Comparison of ENCODE assay signal across 22 cellular contexts in the genomic region with DNA sequence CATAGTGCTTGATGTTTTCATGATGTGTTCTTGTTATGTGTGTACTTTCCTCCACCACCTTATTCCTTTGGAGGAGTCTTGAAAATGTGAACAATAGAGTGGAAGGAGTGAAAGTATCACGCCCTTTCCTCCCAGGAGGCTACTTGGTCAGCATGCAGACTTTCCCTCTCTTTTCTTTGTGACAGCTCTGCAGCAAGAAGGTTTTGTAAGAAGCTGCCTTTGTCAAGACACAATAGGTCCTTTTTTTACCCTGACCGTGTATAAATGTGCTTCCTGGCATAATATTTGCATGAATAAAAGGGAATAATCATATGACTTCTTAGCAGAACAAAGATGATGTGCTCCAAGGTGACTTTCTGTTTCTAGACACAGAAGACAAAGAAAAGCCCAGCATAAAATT.
DNase-seq lines count a peak whose midpoint lies in the region; ATAC-seq, FAIRE-seq and TF ChIP-seq lines count a peak whose summit lies in the region.
"Had no signal": no experiment of that assay in that cellular context is flagged by ENCODE, and none has a peak within 500 bp of the region (broad histone marks: within the 10 kb centered on the region; RNA-seq: fewer than 3 reads in every experiment).

No MANE protein-coding gene starts in this region.

- TF ChIP-seq CTCF in H1 (IDR thresholded peaks at IDR 0.05; ENCODE audit: control extremely low read depth in 1 of 3, insufficient read depth in 1 of 3, low read depth in 1 of 3, low read length in 3 of 3): no peak

- H3K9me3 ChIP-seq in H1 (ENCODE audit: insufficient read depth in 2 of 2, low read depth in 1 of 2, low read length in 1 of 2): peaks cover 3 to 13% of the 10 kb centered on the region in 2 experiments; a peak in 2 of 4 replicates

- no peak overlapping the region for H4K91ac ChIP-seq in H1 (replicated peaks; ENCODE audit: insufficient read length, low read length)

- no peak overlapping the region for H2BK20ac ChIP-seq in H1 (ENCODE audit: low read length)

- H3K56ac ChIP-seq in H1 (replicated peaks; ENCODE audit: insufficient read length, low read depth, low read length) (no peak overlapping the region), mesendoderm (ENCODE audit: low read length) (no peak overlapping the region)

- POLR2A ChIA-PET in H1 (lab: Charles Lee; ENCODE audit: partially characterized antibody): no interaction called here

- FAIRE-seq in H1 (lab: Jason Lieb, UNC): no peak
- FAIRE-seq: GM12892, GM18507, HepG2 had no signal

- H2BK120ac ChIP-seq in H1 (replicated peaks; ENCODE audit: low read depth, low read length) (no peak overlapping the region), mesendoderm (ENCODE audit: low read depth, low read length) (no peak overlapping the region)

- H2BK5ac ChIP-seq in H1 (ENCODE audit: low read depth, low read length): no peak overlapping the region
- no peak overlapping the region for H2BK5ac ChIP-seq in mesendoderm (ENCODE audit: low read length)

- no peak overlapping the region for H2BK12ac ChIP-seq in H1 (ENCODE audit: low read depth, low read length)

- TF ChIP-seq RAD21 in H1 (IDR thresholded peaks at IDR 0.05 in 1 of 2, conservative IDR thresholded peaks at IDR 0.05 in 1 of 2; ENCODE audit: low read depth in 2 of 2, low read length in 2 of 2): no peak

- TF ChIP-seq POLR2A in H1 (IDR thresholded peaks at IDR 0.05; ENCODE audit: control extremely low read depth in 1 of 2, low read depth in 2 of 2, low read length in 2 of 2): no peak

- H2BK15ac ChIP-seq in H1 (ENCODE audit: low read length): no peak overlapping the region
- H2BK15ac ChIP-seq in mesendoderm (replicated peaks; ENCODE audit: low read depth): no peak overlapping the region

- H3K79me1 ChIP-seq in H1 (ENCODE audit: low read depth, low read length): no peaks in the 10 kb centered on the region; the same call in 1 of the 2 replicates
- H3K79me1 ChIP-seq in mesendoderm (ENCODE audit: low read length): no peaks in the 10 kb centered on the region

- peaks cover 12% of the 10 kb centered on the region for H3K36me3 Mint-ChIP-seq in natural killer cell treated with Interleukin-12 subunit alpha and Interleukin-12 subunit beta and Interleukin-15 and Interleukin-18, amount 100 ng/mL, for 72 hours
- H3K36me3 Mint-ChIP-seq: IgD-negative memory B cell had no signal

- no peaks in the 10 kb centered on the region for H3K4me1 ChIP-seq in H1 (replicated peaks in 1 of 4; ENCODE audit: control insufficient read depth in 3 of 4, insufficient read depth in 4 of 4, low read length in 3 of 4)
- H3K4me1 ChIP-seq in mesendoderm (ENCODE audit: control insufficient read depth, low read depth, low read length): no peaks in the 10 kb centered on the region
- H3K4me1 ChIP-seq: Caco-2 had no signal

- H3K4me3 ChIP-seq in H1 (ENCODE audit: extremely low read depth in 1 of 4, insufficient read depth in 2 of 4, low read depth in 3 of 4, low read length in 4 of 4) (no peak overlapping the region), mesendoderm (ENCODE audit: low read length) (no peak overlapping the region)
- H3K4me3 ChIP-seq: GM23338 had no signal

- no peak overlapping the region for H2AK5ac ChIP-seq in H1 (ENCODE audit: low read depth, low read length)
- no peak overlapping the region for H2AK5ac ChIP-seq in mesendoderm (ENCODE audit: low read length)

- H3K27me3 ChIP-seq in H1 (replicated peaks in 1 of 4; ENCODE audit: control insufficient read depth in 3 of 4, extremely low read depth in 1 of 4, insufficient read depth in 3 of 4, low read length in 3 of 4) (no peaks in the 10 kb centered on the region), mesendoderm (ENCODE audit: insufficient read depth, low read length, poor library complexity) (no peaks in the 10 kb centered on the region)

- no peak overlapping the region for H3K4me3 Mint-ChIP-seq in natural killer cell treated with Interleukin-12 subunit alpha and Interleukin-12 subunit beta and Interleukin-15 and Interleukin-18, amount 100 ng/mL, for 72 hours
- H3K4me3 Mint-ChIP-seq: CD4-positive, alpha-beta T cell; GM23338; HFFc6; IgD-negative memory B cell had no signal

- H3K4me2 ChIP-seq in H1 (ENCODE audit: insufficient read depth in 1 of 2, low read depth in 2 of 2, low read length in 2 of 2) (no peak overlapping the region), mesendoderm (ENCODE audit: low read length) (no peak overlapping the region)
- H3K4me2 ChIP-seq: GM23338 had no signal

- no peaks in the 10 kb centered on the region for H3K27me3 Mint-ChIP-seq in natural killer cell treated with Interleukin-12 subunit alpha and Interleukin-12 subunit beta and Interleukin-15 and Interleukin-18, amount 100 ng/mL, for 72 hours
- H3K27me3 Mint-ChIP-seq: CD4-positive, alpha-beta T cell; IgD-negative memory B cell had no signal

- H3K79me2 ChIP-seq in H1 (ENCODE audit: control insufficient read depth in 1 of 2, insufficient read depth in 2 of 2, low read length in 2 of 2): no peaks in the 10 kb centered on the region
- no peaks in the 10 kb centered on the region for H3K79me2 ChIP-seq in mesendoderm (ENCODE audit: control insufficient read depth, insufficient read depth, low read length)

- H3K4me1 Mint-ChIP-seq in natural killer cell treated with Interleukin-12 subunit alpha and Interleukin-12 subunit beta and Interleukin-15 and Interleukin-18, amount 100 ng/mL, for 72 hours (ENCODE audit: low read depth in 2 of 2): no peaks in the 10 kb centered on the region
- H3K4me1 Mint-ChIP-seq: GM23338, IgD-negative memory B cell had no signal

- peaks cover 18% of the 10 kb centered on the region for H3K9me3 Mint-ChIP-seq in natural killer cell treated with Interleukin-12 subunit alpha and Interleukin-12 subunit beta and Interleukin-15 and Interleukin-18, amount 100 ng/mL, for 72 hours

- no peak overlapping the region for H4K5ac ChIP-seq in H1 (ENCODE audit: insufficient read length, low read depth, low read length)
- no peak overlapping the region for H4K5ac ChIP-seq in mesendoderm (ENCODE audit: low read length)

- peaks cover 0 to 4% (median 0%) of the 10 kb centered on the region in 4 experiments; a peak in 1 of 8 replicates for H3K36me3 ChIP-seq in H1 (ENCODE audit: control insufficient read depth in 2 of 4, insufficient read depth in 4 of 4, low read length in 3 of 4)
- no peaks in the 10 kb centered on the region for H3K36me3 ChIP-seq in mesendoderm (ENCODE audit: control insufficient read depth, insufficient read depth, low read length)

- H3K18ac ChIP-seq in H1 (ENCODE audit: extremely low read depth, low read length) (no peak overlapping the region), mesendoderm (ENCODE audit: low read length) (no peak overlapping the region)

- peak; percentile 36 to 60 for DNase-seq in NCI-H526 (lab: John Stamatoyannopoulos, UW)
- no peak for DNase-seq in H1 (ENCODE audit: low read depth in 1 of 2, low spot score in 2 of 2)
- DNase-seq in mesendoderm: no peak
- DNase-seq in pons (ENCODE audit: low spot score): peak; percentile 50
- no peak for DNase-seq in NCI-H2107 (lab: John Stamatoyannopoulos, UW)
- DNase-seq in natural killer cell treated with Interleukin-12 subunit alpha and Interleukin-12 subunit beta and Interleukin-15 and Interleukin-18, amount 100 ng/mL, for 72 hours (ENCODE audit: low spot score): no peak
- DNase-seq: AML-193; Caco-2; CD4-positive, alpha-beta T cell; DMS153; DMS79; GDM1; H7; HFFc6 had no signal

- H3K23me2 ChIP-seq in H1 (ENCODE audit: low read depth, low read length): no peaks in the 10 kb centered on the region

- H3K27ac ChIP-seq in H1 (ENCODE audit: low read depth, low read length) (no peak overlapping the region), mesendoderm (ENCODE audit: low read depth, low read length) (no peak overlapping the region)
- H3K27ac ChIP-seq: C4-2B had no signal

- no peak for ATAC-seq in activated CD4-positive, CD25-positive, alpha-beta regulatory T cell treated with anti-CD3 and anti-CD28 coated beads, Interleukin-2, amount 50 U/mL, for 24 hours
- ATAC-seq in natural killer cell treated with Interleukin-12 subunit alpha and Interleukin-12 subunit beta and Interleukin-15 and Interleukin-18, amount 100 ng/mL, for 72 hours: no peak
- ATAC-seq: GM23338, HCT116, HepG2 had no signal

- H4K20me1 ChIP-seq in H1 (replicated peaks in 1 of 2; ENCODE audit: control insufficient read depth in 1 of 2, insufficient read depth in 2 of 2, low read length in 2 of 2): no peaks in the 10 kb centered on the region

- TF ChIP-seq EP300 in H1 (IDR thresholded peaks at IDR 0.05; ENCODE audit: borderline replicate concordance in 1 of 2, low read depth in 2 of 2, low read length in 2 of 2): no peak

- no peak overlapping the region for H3K9ac ChIP-seq in H1 (replicated peaks in 1 of 4; ENCODE audit: extremely low read depth in 1 of 4, low read depth in 3 of 4, low read length in 3 of 4)
- H3K9ac ChIP-seq in mesendoderm (ENCODE audit: low read length): no peak overlapping the region

- CTCF ChIA-PET in H1 (lab: Charles Lee; ENCODE audit: partially characterized antibody): no interaction called here

- H3K23ac ChIP-seq in H1 (ENCODE audit: insufficient read length) (no peak overlapping the region), mesendoderm (ENCODE audit: low read length) (no peak overlapping the region)

- 60% methylated on average over 2 of the region's 2 CpGs; no CpG with 5 or more reads in 1 of the 2 experiments for WGBS in H1 (ENCODE audit: extremely low coverage in 1 of 2, insufficient coverage in 1 of 2, insufficient read length in 1 of 2, insufficient replicate concordance in 2 of 2, low coverage in 1 of 2, low lambda C conversion rate in 2 of 2, missing lambda C conversion rate in 1 of 2), 2 experiments
- WGBS in mesendoderm (ENCODE audit: extremely low coverage, insufficient coverage, low lambda C conversion rate): no CpG with 5 or more reads among the region's 2 CpGs

- no peak overlapping the region for H3K27ac Mint-ChIP-seq in natural killer cell treated with Interleukin-12 subunit alpha and Interleukin-12 subunit beta and Interleukin-15 and Interleukin-18, amount 100 ng/mL, for 72 hours
- H3K27ac Mint-ChIP-seq: CD4-positive, alpha-beta T cell; GM23338; HFFc6; IgD-negative memory B cell had no signal

- H3K4ac ChIP-seq in H1 (replicated peaks; ENCODE audit: insufficient read length, low read depth, low read length) (no peak overlapping the region), mesendoderm (ENCODE audit: low read depth, low read length) (no peak overlapping the region)

- H2AFZ ChIP-seq in H1 (ENCODE audit: low read length): peak overlapping the region; percentile 28; the same call in 1 of the 2 replicates
- H2AFZ ChIP-seq: GM23338 had no signal

- H4K8ac ChIP-seq in H1 (ENCODE audit: extremely low read depth, insufficient read depth, low read length): no peak overlapping the region
- peak overlapping the region; percentile 39 for H4K8ac ChIP-seq in mesendoderm (ENCODE audit: low read depth, low read length)

- H3K14ac ChIP-seq in H1 (ENCODE audit: insufficient read length): no peak overlapping the region

TF ChIP-seq in H1, 55 proteins besides CTCF, POLR2A, EP300 and RAD21:
- TF ChIP-seq, protein P1, sequence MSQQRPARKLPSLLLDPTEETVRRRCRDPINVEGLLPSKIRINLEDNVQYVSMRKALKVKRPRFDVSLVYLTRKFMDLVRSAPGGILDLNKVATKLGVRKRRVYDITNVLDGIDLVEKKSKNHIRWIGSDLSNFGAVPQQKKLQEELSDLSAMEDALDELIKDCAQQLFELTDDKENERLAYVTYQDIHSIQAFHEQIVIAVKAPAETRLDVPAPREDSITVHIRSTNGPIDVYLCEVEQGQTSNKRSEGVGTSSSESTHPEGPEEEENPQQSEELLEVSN (IDR thresholded peaks at IDR 0.05): peak; percentile 71
- no peak for TF ChIP-seq KDM1A (IDR thresholded peaks at IDR 0.05; ENCODE audit: borderline replicate concordance, low read length)

Comparison
In these comparisons a context has a peak if more than half of its experiments do, and no peak if none do; other contexts are left out.
1. DNase-seq: peak in NCI-H526 (2 of 2) and pons (single experiment); none in H1 (0 of 2), mesendoderm (single experiment), NCI-H2107 (single experiment) and natural killer cell treated with Interleukin-12 subunit alpha and Interleukin-12 subunit beta and Interleukin-15 and Interleukin-18, amount 100 ng/mL, for 72 hours (single experiment).